8 cellular contexts compared by ENCODE assay signal in the genomic region with DNA sequence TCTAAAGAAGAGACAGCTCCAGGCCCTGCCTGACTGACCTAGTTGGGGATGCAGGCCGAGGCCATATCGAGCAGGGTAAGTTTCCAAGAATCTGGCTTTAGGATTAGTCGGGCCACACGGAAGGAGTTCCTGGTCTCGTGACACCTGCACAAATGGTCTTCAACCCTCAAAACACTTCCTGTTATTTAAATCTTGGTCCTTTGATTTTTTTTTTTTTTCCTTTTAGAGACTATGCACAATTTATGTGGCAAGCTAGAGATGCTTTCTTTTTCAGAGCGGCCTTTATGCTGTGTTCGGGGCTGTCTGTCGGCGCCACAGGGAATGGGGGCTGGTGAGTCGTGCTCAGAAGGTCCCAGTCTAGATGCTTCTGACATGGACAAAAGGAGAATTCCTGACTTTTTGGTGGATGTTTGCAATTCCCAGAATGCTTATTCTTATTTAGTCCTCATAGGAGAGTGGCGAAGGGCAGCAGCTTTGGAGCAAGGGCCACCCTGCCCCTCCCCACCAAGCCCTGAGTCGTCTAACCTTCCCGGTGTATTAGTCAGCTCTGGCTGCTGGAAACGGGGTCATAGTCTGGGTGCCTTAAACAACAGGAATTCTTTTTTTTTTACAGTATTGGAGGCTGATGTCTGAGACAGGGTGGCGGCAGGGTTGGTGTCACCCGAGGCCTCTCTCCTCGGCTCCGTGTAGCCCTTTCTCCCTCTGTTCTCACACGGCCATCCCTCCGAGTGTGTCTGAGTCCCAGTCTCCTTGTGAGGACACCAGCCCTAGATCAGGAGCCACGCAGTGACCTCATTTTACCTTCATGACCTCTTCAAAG. TPM values are rescaled to one million over a fixed set of nuclear protein-coding genes. Genes with fewer than 3 reads are reported as not detected.
A peak's percentile ranks its signal among the peaks of the same experiment; 100 is the strongest.
DNase-seq lines count a peak whose midpoint lies in the region; ATAC-seq and TF ChIP-seq lines count a peak whose summit lies in the region.

No MANE protein-coding gene starts in this region.

- peak overlapping the region; percentile 94 for H3K27ac Mint-ChIP-seq in activated naive CD8-positive, alpha-beta T cell treated with anti-CD3 and anti-CD28 coated beads, Interleukin-2, amount 10 ng/mL, durations not matched to agents 7 days and 5 days
- H3K27ac Mint-ChIP-seq in mesothelial cell of epicardium: peak overlapping the region; percentile 21

- ATAC-seq in activated naive CD8-positive, alpha-beta T cell treated with anti-CD3 and anti-CD28 coated beads, Interleukin-2, amount 10 ng/mL, durations not matched to agents 7 days and 5 days (ENCODE audit: low read depth): peak; percentile 34
- ATAC-seq in HG02798 (IDR thresholded peaks at IDR 0.05; ENCODE audit: poor library complexity, unreplicated experiment): no peak

- H3K27me3 Mint-ChIP-seq in activated naive CD8-positive, alpha-beta T cell treated with anti-CD3 and anti-CD28 coated beads, Interleukin-2, amount 10 ng/mL, durations not matched to agents 7 days and 5 days: no peaks in the 10 kb centered on the region
- no peaks in the 10 kb centered on the region for H3K27me3 Mint-ChIP-seq in mesothelial cell of epicardium (ENCODE audit: low read depth)

- TF ChIP-seq CTCF in AG09309 (IDR thresholded peaks at IDR 0.05; ENCODE audit: control insufficient read depth, insufficient read depth, low read depth, low read length, missing control alignments): no peak
- no peak for TF ChIP-seq CTCF in mesothelial cell of epicardium (IDR thresholded peaks at IDR 0.05; ENCODE audit: unreplicated experiment)

- DNase-seq in AG09309 (ENCODE audit: low read depth) (peak; percentile 4), M059J (ENCODE audit: low read depth) (peak; percentile 83), mesothelial cell of epicardium (ENCODE audit: low spot score in 2 of 2, unreplicated experiment in 2 of 2) (no peak), H7 (no peak), DMS79 (lab: John Stamatoyannopoulos, UW) (no peak), putamen (ENCODE audit: low spot score) (no peak)
- DNase-seq in activated naive CD8-positive, alpha-beta T cell treated with anti-CD3 and anti-CD28 coated beads, Interleukin-2, amount 10 ng/mL, durations not matched to agents 7 days and 5 days: peak; percentile 42

- no peak overlapping the region for H3K4me3 ChIP-seq in AG09309 (ENCODE audit: control insufficient read depth, low read depth, low read length)
- no peak overlapping the region for H3K4me3 ChIP-seq in H7 (ENCODE audit: insufficient read depth, low read depth, low read length)

- H3K4me1 Mint-ChIP-seq in activated naive CD8-positive, alpha-beta T cell treated with anti-CD3 and anti-CD28 coated beads, Interleukin-2, amount 10 ng/mL, durations not matched to agents 7 days and 5 days: peaks cover 54% of the 10 kb centered on the region
- H3K4me1 Mint-ChIP-seq in mesothelial cell of epicardium: peaks cover 34% of the 10 kb centered on the region

- H3K4me3 Mint-ChIP-seq in activated naive CD8-positive, alpha-beta T cell treated with anti-CD3 and anti-CD28 coated beads, Interleukin-2, amount 10 ng/mL, durations not matched to agents 7 days and 5 days: peak overlapping the region; percentile 91
- no peak overlapping the region for H3K4me3 Mint-ChIP-seq in mesothelial cell of epicardium

- peaks cover 4% of the 10 kb centered on the region for H3K9me3 Mint-ChIP-seq in activated naive CD8-positive, alpha-beta T cell treated with anti-CD3 and anti-CD28 coated beads, Interleukin-2, amount 10 ng/mL, durations not matched to agents 7 days and 5 days
- H3K9me3 Mint-ChIP-seq in mesothelial cell of epicardium: no peaks in the 10 kb centered on the region

- POLR2A ChIA-PET in activated naive CD8-positive, alpha-beta T cell treated with anti-CD3 and anti-CD28 coated beads, Interleukin-2, amount 10 ng/mL, durations not matched to agents 7 days and 5 days (lab: Charles Lee): interaction anchor here (1.1 to 7.0 kb wide), 4 partner anchors 26 to 118 kb away, joined by 4 to 107 read pairs (median 8); a partner anchor contains a TSS

- H3K36me3 ChIP-seq in H7 (replicated peaks; ENCODE audit: control insufficient read depth, insufficient read depth, low read length): no peaks in the 10 kb centered on the region

- no peaks in the 10 kb centered on the region for H3K27me3 ChIP-seq in H7 (ENCODE audit: control insufficient read depth, insufficient read depth, low read length)

- peaks cover 11% of the 10 kb centered on the region for H3K36me3 Mint-ChIP-seq in activated naive CD8-positive, alpha-beta T cell treated with anti-CD3 and anti-CD28 coated beads, Interleukin-2, amount 10 ng/mL, durations not matched to agents 7 days and 5 days
- H3K36me3 Mint-ChIP-seq in mesothelial cell of epicardium: peaks cover 3% of the 10 kb centered on the region

RNA-seq across cellular contexts. Expression of a gene that starts 27.4 kb away (rescaled TPM):
- 250 and 267 TPM in 2 replicates for total RNA-seq in M059J (2014; rRNA removed; shearing (Covaris generic))
- 10 to 100 TPM; 75.8 to 77.1 TPM for total RNA-seq in activated naive CD8-positive, alpha-beta T cell treated with anti-CD3 and anti-CD28 coated beads, Interleukin-2, amount 10 ng/mL, durations not matched to agents 7 days and 5 days
- 17.4 to 20.0 TPM (median 17.5 TPM) in 3 replicates for total RNA-seq in mesothelial cell of epicardium
- total RNA-seq in H7 (2014; rRNA removed; shearing (Covaris generic)): 21.8 and 22.0 TPM in 2 replicates

Comparison
In these comparisons a context has a peak if more than half of its experiments do, and no peak if none do; other contexts are left out.
1. DNase-seq: peak in AG09309 (single experiment), M059J (single experiment) and activated naive CD8-positive, alpha-beta T cell treated with anti-CD3 and anti-CD28 coated beads, Interleukin-2, amount 10 ng/mL, durations not matched to agents 7 days and 5 days (single experiment); none in mesothelial cell of epicardium (0 of 2), H7 (single experiment), DMS79 (single experiment) and putamen (single experiment).